ENCODE assay signal across 17 cellular contexts in the genomic region with DNA sequence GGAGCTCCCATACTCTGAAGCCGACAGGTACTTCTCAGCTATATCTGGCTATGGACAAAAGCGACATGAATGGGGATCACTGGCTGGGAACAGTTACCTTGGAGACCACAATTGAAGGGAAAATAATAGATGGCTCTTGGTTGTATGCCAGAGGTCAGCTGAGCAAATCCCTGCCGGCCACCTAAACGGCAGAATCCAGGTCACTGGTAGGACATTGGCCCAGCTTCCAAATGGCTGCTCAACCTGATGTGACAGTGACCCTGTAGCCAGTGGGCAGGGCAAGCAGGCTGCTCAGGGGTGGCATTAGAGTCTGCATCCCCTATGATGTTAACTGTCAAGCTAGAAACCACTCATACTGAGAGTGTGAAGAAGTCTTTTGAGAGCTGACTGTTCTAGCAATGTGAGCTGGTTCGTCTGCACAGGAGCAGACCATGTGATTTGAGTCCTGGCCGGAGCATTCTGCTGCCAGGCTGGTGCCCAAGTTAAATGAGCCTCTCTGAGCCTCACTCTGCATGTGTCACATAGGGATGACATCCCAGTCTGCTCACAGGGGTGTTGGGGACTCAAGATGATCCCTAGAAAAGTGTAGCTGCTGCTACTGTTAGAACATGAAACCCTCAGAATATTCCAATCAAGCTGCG.
DNase-seq lines count a peak whose midpoint lies in the region; ATAC-seq and TF ChIP-seq lines count a peak whose summit lies in the region.
"Had no signal": no experiment of that assay in that cellular context is flagged by ENCODE, and none has a peak within 500 bp of the region (broad histone marks: within the 10 kb centered on the region; RNA-seq: fewer than 3 reads in every experiment).

No MANE protein-coding gene starts in this region.

- no peak overlapping the region for H3K56ac ChIP-seq in IMR-90 (ENCODE audit: extremely low read depth, insufficient read depth, low read length)

- peak overlapping the region; percentile 2 for H2AK9ac ChIP-seq in IMR-90 (replicated peaks; ENCODE audit: low read depth, low read length, poor library complexity)

- BruUV-seq in IMR-90 (replicated peaks; lab: Mats Ljungman, UMichigan) = no TSS peak

- H3K14ac ChIP-seq in IMR-90 (replicated peaks; ENCODE audit: low read depth, low read length) = 0 out of 2 replicates have a peak overlapping the region, but pooled peaks have one; percentile 13

- H4K91ac ChIP-seq in IMR-90 (ENCODE audit: insufficient read depth, low read depth, low read length) = 0 out of 2 replicates have a peak overlapping the region, but pooled peaks have one; percentile 28

- no peak overlapping the region for H4K8ac ChIP-seq in IMR-90 (ENCODE audit: low read depth in 2 of 2, low read length in 2 of 2)

- no peak overlapping the region; the same call in 1 of the 2 replicates for H2BK120ac ChIP-seq in IMR-90 (ENCODE audit: low read depth, low read length)

- H2BK15ac ChIP-seq in IMR-90 (ENCODE audit: low read depth, low read length) = peak overlapping the region; percentile 81; the same call in 1 of the 3 replicates

- dilution Hi-C loops in IMR-90 (cut with HindIII; ENCODE audit: low sequenced_read_pairs, unreplicated experiment) = no loop called here

- H2BK5ac ChIP-seq in IMR-90 (ENCODE audit: low read depth, low read length, poor library complexity, severe bottlenecking) = no peak overlapping the region

- H3K4me2 ChIP-seq in IMR-90 (ENCODE audit: low read depth, low read length) = no peak overlapping the region

- no peak overlapping the region for H3K4me3 ChIP-seq in GM12865 (ENCODE audit: low read depth, low read length)
- H3K4me3 ChIP-seq in IMR-90 (ENCODE audit: insufficient read depth, low read depth, low read length) = no peak overlapping the region
- H3K4me3 ChIP-seq in dorsolateral prefrontal cortex = no peak overlapping the region
- H3K4me3 ChIP-seq: colonic mucosa, gastrocnemius medialis, lung had no signal

- H2AFZ ChIP-seq in IMR-90 (replicated peaks; ENCODE audit: low read length, poor library complexity) = no peak overlapping the region

- H3K27me3 ChIP-seq in IMR-90 (ENCODE audit: control insufficient read depth, insufficient read depth, low read length) (peaks cover 12% of the 10 kb centered on the region; the same call in 1 of the 2 replicates), dorsolateral prefrontal cortex (no peaks in the 10 kb centered on the region)
- H3K27me3 ChIP-seq: colonic mucosa, gastrocnemius medialis had no signal

- no peak overlapping the region for H3K23ac ChIP-seq in IMR-90 (ENCODE audit: low read depth, low read length)

- H3K4me1 ChIP-seq in IMR-90 (ENCODE audit: control insufficient read depth, insufficient read depth, low read length) = peaks cover 13% of the 10 kb centered on the region
- H3K4me1 ChIP-seq: colonic mucosa had no signal

- POLR2A ChIA-PET in IMR-90 (lab: Charles Lee; ENCODE audit: unreplicated experiment) = interaction anchor here (0.5 kb wide), 1 partner anchor 370 kb away, joined by 3 read pairs; no protein-coding TSS in a partner anchor

- no peak overlapping the region for H2BK20ac ChIP-seq in IMR-90 (ENCODE audit: low read depth, low read length)

- no peak overlapping the region for H3K9ac ChIP-seq in IMR-90 (ENCODE audit: low read depth, low read length)

- H3K4ac ChIP-seq in IMR-90 (ENCODE audit: low read depth, low read length) = no peak overlapping the region; the same call in 1 of the 2 replicates

- peak; percentile 35 for DNase-seq in GM12865 (ENCODE audit: low read depth)
- DNase-seq in IMR-90 = no peak
- peak in 5 of 10 donors; percentile 29 to 52 (median 43) for DNase-seq in dorsolateral prefrontal cortex
- peak; percentile 45 for DNase-seq in retina
- DNase-seq in NK-92 (lab: John Stamatoyannopoulos, UW; ENCODE audit: unreplicated experiment) = no peak
- no peak for DNase-seq in stimulated activated CD4-positive, alpha-beta T cell treated with anti-CD3 and anti-CD28 coated beads, Interleukin-12 subunit alpha, Interleukin-12 subunit beta, amount 100 ng/mL, for 4 hours
- DNase-seq: activated CD4-positive, alpha-beta memory T cell treated with anti-CD3 and anti-CD28 coated beads, Interleukin-2, amount 10 ng/mL, durations not matched to agents 7 days and 5 days; AML-193; amniotic stem cell; colonic mucosa; DMS 273 treated with DMSO at 0.1 percent for 48 hours; gastrocnemius medialis; MV-4-11; natural killer cell; stimulated activated CD4-positive, alpha-beta T cell treated with anti-CD3 and anti-CD28 coated beads, Interleukin-1b, Interleukin-23, amount 100 ng/mL, for 48 hours had no signal

- TF ChIP-seq CTCF in GM12865 (IDR thresholded peaks at IDR 0.05; ENCODE audit: insufficient read depth, low read depth, low read length, missing control alignments) (no peak), IMR-90 (conservative IDR thresholded peaks at IDR 0.05; ENCODE audit: low read depth, low read length) (no peak), dorsolateral prefrontal cortex (IDR thresholded peaks at IDR 0.05 in 54 of 56, conservative IDR thresholded peaks at IDR 0.05 in 2 of 56; ENCODE audit: low read depth in 1 of 56, partially characterized antibody in 56 of 56) (no peak)

- in situ Hi-C loops in IMR-90 (cut with MboI; ENCODE audit: low sequenced_read_pairs) = loop anchor here (10.0 kb wide), 2 partner anchors 486 to 816 kb away; no protein-coding TSS in a partner anchor

- TF ChIP-seq POLR2A in IMR-90 (IDR thresholded peaks at IDR 0.05; ENCODE audit: low read depth, low read length) = no peak

- H3K9me3 ChIP-seq in IMR-90 (ENCODE audit: control insufficient read depth, insufficient read depth, low read length) = no peaks in the 10 kb centered on the region; the same call in 1 of the 2 replicates
- H3K9me3 ChIP-seq: colonic mucosa, gastrocnemius medialis had no signal

- ATAC-seq in IMR-90 (ENCODE audit: low read depth) = no peak
- no peak for ATAC-seq in GM18868 (IDR thresholded peaks at IDR 0.05; ENCODE audit: unreplicated experiment)
- ATAC-seq: gastrocnemius medialis, natural killer cell had no signal

- CTCF ChIA-PET in IMR-90 (lab: Yijun Ruan, JAX) = interaction anchor here (1.4 kb wide), 1 partner anchor 14 kb away, joined by 3 read pairs; no protein-coding TSS in a partner anchor

- H3K27ac ChIP-seq in IMR-90 (ENCODE audit: insufficient read depth, low read length) (no peak overlapping the region), dorsolateral prefrontal cortex (peak overlapping the region in 49 of 59 donors; percentile 3 to 85 (median 62))
- H3K27ac ChIP-seq: colonic mucosa, gastrocnemius medialis had no signal

- intact Hi-C loops in IMR-90 (cut with micrococcal nuclease) = loop anchor here (10.0 kb wide), 1 partner anchor 326 kb away; no protein-coding TSS in a partner anchor
- intact Hi-C loops in dorsolateral prefrontal cortex (cut with DNase I) = loop anchor here (5.0 to 10.0 kb wide), 5 partner anchors 94 to 476 kb away; a partner anchor contains a TSS

- H2AK5ac ChIP-seq in IMR-90 (ENCODE audit: low read depth, low read length) = peak overlapping the region; percentile 51; the same call in 1 of the 2 replicates

- no peaks in the 10 kb centered on the region for H3K79me1 ChIP-seq in IMR-90 (ENCODE audit: low read depth in 1 of 2, low read length in 2 of 2)

- H4K20me1 ChIP-seq in IMR-90 (ENCODE audit: insufficient read depth, low read length) = peaks cover 4% of the 10 kb centered on the region; the same call in 1 of the 2 replicates

- TF ChIP-seq RAD21 in IMR-90 (IDR thresholded peaks at IDR 0.05; ENCODE audit: low read length) = no peak

- H3K18ac ChIP-seq in IMR-90 (ENCODE audit: low read depth, low read length) = no peak overlapping the region

- no peaks in the 10 kb centered on the region for H3K36me3 ChIP-seq in IMR-90 (ENCODE audit: control insufficient read depth, insufficient read depth, low read length)
- H3K36me3 ChIP-seq: colonic mucosa, gastrocnemius medialis had no signal

- 73% methylated on average over 5 of the region's 7 CpGs; no CpG with 5 or more reads in 1 of the 2 experiments for WGBS in IMR-90 (ENCODE audit: extremely low coverage in 2 of 2, insufficient read length in 1 of 2), 2 experiments

- no peak overlapping the region for H4K5ac ChIP-seq in IMR-90 (ENCODE audit: low read depth, low read length)

- H3K9me1 ChIP-seq in IMR-90 (ENCODE audit: insufficient read depth, low read length) = peaks cover 7% of the 10 kb centered on the region

TF ChIP-seq in IMR-90, 13 proteins besides CTCF, POLR2A, EP300 and RAD21:
- TF ChIP-seq MAFK (IDR thresholded peaks at IDR 0.05; ENCODE audit: low read depth, low read length) = no peak
- no peak for TF ChIP-seq CHD1 (IDR thresholded peaks at IDR 0.05; ENCODE audit: low read depth, low read length)
- TF ChIP-seq, protein P1, sequence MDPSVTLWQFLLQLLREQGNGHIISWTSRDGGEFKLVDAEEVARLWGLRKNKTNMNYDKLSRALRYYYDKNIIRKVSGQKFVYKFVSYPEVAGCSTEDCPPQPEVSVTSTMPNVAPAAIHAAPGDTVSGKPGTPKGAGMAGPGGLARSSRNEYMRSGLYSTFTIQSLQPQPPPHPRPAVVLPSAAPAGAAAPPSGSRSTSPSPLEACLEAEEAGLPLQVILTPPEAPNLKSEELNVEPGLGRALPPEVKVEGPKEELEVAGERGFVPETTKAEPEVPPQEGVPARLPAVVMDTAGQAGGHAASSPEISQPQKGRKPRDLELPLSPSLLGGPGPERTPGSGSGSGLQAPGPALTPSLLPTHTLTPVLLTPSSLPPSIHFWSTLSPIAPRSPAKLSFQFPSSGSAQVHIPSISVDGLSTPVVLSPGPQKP (IDR thresholded peaks at IDR 0.05; ENCODE audit: borderline replicate concordance, low read depth, low read length) = no peak
- no peak for TF ChIP-seq CEBPB (IDR thresholded peaks at IDR 0.05; ENCODE audit: low read depth, low read length)
- TF ChIP-seq, protein P2, sequence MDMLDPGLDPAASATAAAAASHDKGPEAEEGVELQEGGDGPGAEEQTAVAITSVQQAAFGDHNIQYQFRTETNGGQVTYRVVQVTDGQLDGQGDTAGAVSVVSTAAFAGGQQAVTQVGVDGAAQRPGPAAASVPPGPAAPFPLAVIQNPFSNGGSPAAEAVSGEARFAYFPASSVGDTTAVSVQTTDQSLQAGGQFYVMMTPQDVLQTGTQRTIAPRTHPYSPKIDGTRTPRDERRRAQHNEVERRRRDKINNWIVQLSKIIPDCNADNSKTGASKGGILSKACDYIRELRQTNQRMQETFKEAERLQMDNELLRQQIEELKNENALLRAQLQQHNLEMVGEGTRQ (IDR thresholded peaks at IDR 0.05; ENCODE audit: low read depth, low read length) = no peak
- no peak for TF ChIP-seq MXI1 (IDR thresholded peaks at IDR 0.05; ENCODE audit: borderline replicate concordance, low read depth, low read length)
- TF ChIP-seq SMC3 (IDR thresholded peaks at IDR 0.05; ENCODE audit: low read depth, low read length) = no peak

Comparison
In these comparisons a context has a peak if more than half of its experiments do, and no peak if none do; other contexts are left out.
1. DNase-seq: peak in GM12865 (single experiment) and retina (single experiment); none in IMR-90 (single experiment), NK-92 (single experiment) and stimulated activated CD4-positive, alpha-beta T cell treated with anti-CD3 and anti-CD28 coated beads, Interleukin-12 subunit alpha, Interleukin-12 subunit beta, amount 100 ng/mL, for 4 hours (single experiment).